8 cellular contexts compared by ENCODE assay signal in the genomic region with DNA sequence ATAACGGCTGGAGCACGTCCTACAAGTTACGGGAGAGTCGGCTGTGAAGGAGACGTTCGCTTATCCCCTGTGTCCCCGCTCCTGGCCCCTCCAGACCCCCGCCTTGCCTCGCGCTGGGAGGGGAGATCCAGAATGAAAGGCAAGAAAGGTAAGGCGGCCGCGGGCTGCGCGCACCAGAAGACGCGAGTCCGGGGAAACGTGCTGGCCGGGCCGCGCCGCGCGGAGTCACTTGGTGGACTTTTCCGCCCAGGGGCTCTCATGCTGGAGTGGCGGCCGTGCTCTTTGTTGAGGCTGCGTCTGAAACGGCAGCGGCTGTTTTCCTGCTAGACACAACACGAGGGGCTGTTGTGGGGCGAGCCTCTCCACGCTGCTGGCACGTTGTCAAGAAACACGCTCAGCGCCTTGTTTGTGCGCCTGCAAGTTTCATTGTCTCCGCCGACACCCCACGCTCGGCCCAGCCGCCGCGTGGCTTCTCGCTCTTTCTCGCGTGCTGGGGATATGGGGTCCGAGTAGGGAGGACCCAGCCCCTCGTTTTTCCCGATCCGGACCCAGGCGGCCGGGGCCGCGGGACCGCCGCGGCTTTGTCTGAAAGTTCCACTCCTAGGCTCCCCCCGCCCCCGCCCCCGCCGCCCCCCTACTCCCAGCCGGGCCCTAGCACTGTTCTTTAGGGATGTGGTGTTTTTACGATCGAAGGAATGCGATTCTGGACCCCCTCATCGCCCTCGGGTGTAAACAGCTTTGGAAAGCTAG. TPM values are rescaled to one million over a fixed set of nuclear protein-coding genes. Genes with fewer than 3 reads are reported as not detected.
DNase-seq lines count a peak whose midpoint lies in the region; ATAC-seq and TF ChIP-seq lines count a peak whose summit lies in the region.

No MANE protein-coding gene starts in this region.

- no peaks in the 10 kb centered on the region for H3K9me3 ChIP-seq in muscle layer of colon (ENCODE audit: low read length)

- H3K27me3 ChIP-seq in muscle layer of colon (ENCODE audit: control insufficient read depth in 1 of 2, insufficient read depth in 2 of 2, low read length in 2 of 2): no peaks in the 10 kb centered on the region

- peak; percentile 72 for DNase-seq in ELR (ENCODE audit: low read depth)
- DNase-seq in NCI-H226: peak; percentile 40
- peak; percentile 44 for DNase-seq in activated T-cell treated with anti-CD3 and anti-CD28 coated beads for 24 hours (ENCODE audit: low read depth)
- no peak for DNase-seq in epithelial cell of proximal tubule (ENCODE audit: low read depth)
- peak; percentile 56 to 63 for DNase-seq in stimulated activated CD8-positive, alpha-beta memory T cell treated with anti-CD3 and anti-CD28 coated beads, Interleukin-7, amount 100 ng/mL, for 4 hours (ENCODE audit: low read depth in 2 of 2)

- H3K9ac ChIP-seq in muscle layer of colon (ENCODE audit: low read length): peak overlapping the region; percentile 99

- no peak for TF ChIP-seq CTCF in epithelial cell of proximal tubule (conservative IDR thresholded peaks at IDR 0.05; ENCODE audit: low read depth, low read length)

- H3K4me3 ChIP-seq in epithelial cell of proximal tubule (ENCODE audit: low read depth, low read length): peak overlapping the region; percentile 98
- peak overlapping the region; percentile 99 to 100 for H3K4me3 ChIP-seq in muscle layer of colon (ENCODE audit: low read depth in 1 of 2, low read length in 2 of 2)

- H3K27ac ChIP-seq in muscle layer of colon (ENCODE audit: low read depth, low read length): peak overlapping the region; percentile 100

- H3K4me1 ChIP-seq in muscle layer of colon (ENCODE audit: insufficient read depth, low read length): peaks cover 31% of the 10 kb centered on the region

- H3K36me3 ChIP-seq in muscle layer of colon (ENCODE audit: insufficient read depth, low read length): no peaks in the 10 kb centered on the region

- ATAC-seq in HG02973 (IDR thresholded peaks at IDR 0.05; ENCODE audit: unreplicated experiment) (no peak), HG02610 (IDR thresholded peaks at IDR 0.05; ENCODE audit: unreplicated experiment) (no peak)

RNA-seq across cellular contexts. Expression of gene TGIF1, which starts 0.6 kb away (rescaled TPM):
- total RNA-seq in epithelial cell of proximal tubule: 165 and 170 TPM in 2 replicates
